ENCODE assay signal across 2 cellular contexts in the genomic region with DNA sequence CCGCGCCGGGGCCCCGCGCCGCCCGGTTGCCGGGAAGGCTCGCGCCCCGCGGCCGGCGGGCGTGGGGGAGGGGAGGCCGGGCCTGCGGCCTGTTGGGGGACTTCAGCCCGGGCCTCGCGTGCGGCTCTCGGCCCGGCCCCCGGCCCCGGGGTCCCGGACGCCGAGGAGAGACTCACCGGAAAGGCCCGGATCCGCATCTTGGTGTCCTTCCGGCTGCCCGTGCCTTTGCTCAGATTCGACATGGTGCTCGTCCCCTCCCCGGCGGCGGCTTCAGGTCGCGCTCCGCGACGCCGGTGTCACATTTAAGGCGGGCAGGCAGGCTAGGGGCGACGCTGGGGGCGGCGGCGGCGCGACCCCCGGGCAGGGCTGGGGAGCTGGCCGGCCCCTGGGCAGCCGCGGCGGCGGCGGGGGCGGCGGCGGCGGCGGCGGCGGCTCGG.
TF ChIP-seq lines count a peak whose summit lies in the region.

No MANE protein-coding gene starts in this region.

TF ChIP-seq in HCT116, 20 proteins besides CTCF, POLR2A, EP300 and RAD21:
- peak; percentile 99 for TF ChIP-seq ZFX (IDR thresholded peaks at IDR 0.05)
- TF ChIP-seq YY1 (IDR thresholded peaks at IDR 0.05; ENCODE audit: extremely low read depth, insufficient replicate concordance, low read depth, low read length), result no peak
TF ChIP-seq in HCT116: peak in this region for 1.

TF ChIP-seq in H1, 55 proteins besides CTCF, POLR2A, EP300 and RAD21:
- TF ChIP-seq PHF8 (conservative IDR thresholded peaks at IDR 0.05; ENCODE audit: low read depth, low read length) (peak; percentile 73; the same call in 1 of the 2 replicates), BRCA1 (IDR thresholded peaks at IDR 0.05; ENCODE audit: low read depth, low read length) (no peak), KDM4A (IDR thresholded peaks at IDR 0.05; ENCODE audit: low read depth, low read length, severe bottlenecking) (peak; percentile 40), ASH2L (IDR thresholded peaks at IDR 0.05; ENCODE audit: low read length) (peak; percentile 5)
